In genomic region chr9:78028926-78029325, GRCh38 we compare ENCODE assay signal across 8 cellular contexts. TPM values are rescaled to one million over a fixed set of nuclear protein-coding genes. Genes with fewer than 3 reads are reported as not detected.
DNase-seq lines count a peak whose midpoint lies in the region; ATAC-seq and TF ChIP-seq lines count a peak whose summit lies in the region.

No MANE protein-coding gene starts in this region.

- H3K27me3 ChIP-seq in fibroblast of lung (ENCODE audit: control insufficient read depth, insufficient read depth, low read length) (no peaks in the 10 kb centered on the region), sigmoid colon (no peaks in the 10 kb centered on the region)

- TF ChIP-seq CTCF in fibroblast of lung (conservative IDR thresholded peaks at IDR 0.05 in 1 of 2, IDR thresholded peaks at IDR 0.05 in 1 of 2; ENCODE audit: low read depth in 1 of 2, low read length in 2 of 2), result no peak
- TF ChIP-seq CTCF in sigmoid colon (IDR thresholded peaks at IDR 0.05), result no peak

- no peak overlapping the region for H3K27ac ChIP-seq in fibroblast of lung (ENCODE audit: insufficient read depth, low read length)
- H3K27ac ChIP-seq in sigmoid colon, result peak overlapping the region; percentile 89 to 97 (median 94)

- POLR2A ChIA-PET in T-cell (lab: Charles Lee), result interaction anchor here in 1 of 2 donors (0.6 kb wide), 1 partner anchor 105 kb away, joined by 3 read pairs; no protein-coding TSS in a partner anchor

- no peaks in the 10 kb centered on the region for H3K27me3 Mint-ChIP-seq in T-cell

- peak overlapping the region; percentile 89 to 96 (median 90) for H3K4me3 Mint-ChIP-seq in T-cell

- TF ChIP-seq EP300 in sigmoid colon (IDR thresholded peaks at IDR 0.05), result no peak

- whole genome bisulfite sequencing in sigmoid colon, 2 donors, result 54 to 69% methylated on average over 1 of the region's 1 CpG

- no peak for ATAC-seq in T-cell (replicated peaks in 1 of 4)

- no peaks in the 10 kb centered on the region for H3K36me3 ChIP-seq in fibroblast of lung (ENCODE audit: control insufficient read depth, insufficient read depth, low read length)
- no peaks in the 10 kb centered on the region for H3K36me3 ChIP-seq in sigmoid colon

- no peak overlapping the region for H2AFZ ChIP-seq in fibroblast of lung (ENCODE audit: low read length)

- TF ChIP-seq POLR2A in sigmoid colon (IDR thresholded peaks at IDR 0.05), result no peak

- H3K4me2 ChIP-seq in fibroblast of lung (ENCODE audit: extremely low read depth, insufficient read depth, low read length), result peak overlapping the region; percentile 80

- DNase-seq in DMS114 treated with DMSO at 0.1 percent for 48 hours (lab: John Stamatoyannopoulos, UW; ENCODE audit: unreplicated experiment), result peak; percentile 26
- no peak for DNase-seq in T-cell
- peak in 1 of 2 donors; percentile 17 for DNase-seq in fibroblast of lung (ENCODE audit: low read depth in 2 of 2)
- DNase-seq in sigmoid colon, result no peak
- no peak for DNase-seq in DMS79 treated with DMSO at 0.1 percent for 48 hours (lab: John Stamatoyannopoulos, UW)
- no peak for DNase-seq in dedifferentiated amniotic fluid mesenchymal stem cell (ENCODE audit: extremely low spot score)
- no peak for DNase-seq in GDM1 (lab: John Stamatoyannopoulos, UW)
- DNase-seq in C1 segment of cervical spinal cord (lab: John Stamatoyannopoulos, UW), result no peak

- peak overlapping the region; percentile 1 to 83 (median 77) for H3K4me3 ChIP-seq in fibroblast of lung (replicated peaks in 1 of 4; ENCODE audit: control extremely low read depth in 1 of 4, insufficient read depth in 1 of 4, low read depth in 3 of 4, low read length in 4 of 4)
- H3K4me3 ChIP-seq in sigmoid colon, result peak overlapping the region; percentile 5 to 82 (median 76)

- H3K4me1 Mint-ChIP-seq in T-cell, result peaks cover 56 to 70% (median 69%) of the 10 kb centered on the region in 3 donors

- H3K9me3 Mint-ChIP-seq in T-cell, result no peaks in the 10 kb centered on the region

- H3K79me2 ChIP-seq in fibroblast of lung (ENCODE audit: control insufficient read depth, insufficient read depth, low read length), result peaks cover 55% of the 10 kb centered on the region

- H3K9ac ChIP-seq in fibroblast of lung (ENCODE audit: insufficient read depth, low read length), result no peak overlapping the region

- peaks cover 4% of the 10 kb centered on the region for H3K4me1 ChIP-seq in fibroblast of lung (ENCODE audit: control insufficient read depth, extremely low read depth, insufficient read depth, low read length)
- H3K4me1 ChIP-seq in sigmoid colon, result peaks cover 0 to 64% (median 47%) of the 10 kb centered on the region in 4 donors

- H3K9me3 ChIP-seq in fibroblast of lung (ENCODE audit: control insufficient read depth, insufficient read depth, low read depth, low read length) (no peaks in the 10 kb centered on the region), sigmoid colon (no peaks in the 10 kb centered on the region)

- no peaks in the 10 kb centered on the region for H4K20me1 ChIP-seq in fibroblast of lung (ENCODE audit: control insufficient read depth, extremely low read depth, insufficient read depth, low read length)

- H3K36me3 Mint-ChIP-seq in T-cell, result no peaks in the 10 kb centered on the region

- H3K27ac Mint-ChIP-seq in T-cell, result peak overlapping the region; percentile 83 to 91

- intact Hi-C loops in sigmoid colon (cut with DNase I), result loop anchor here (5.0 kb wide), 1 partner anchor 182 kb away; no protein-coding TSS in a partner anchor

- CTCF ChIA-PET in T-cell (lab: Charles Lee), result interaction anchor here in 1 of 2 donors (1.0 kb wide), 1 partner anchor 94 kb away, joined by 3 read pairs; no protein-coding TSS in a partner anchor

RNA-seq across cellular contexts. Expression of gene GNAQ, which starts 2.7 kb away (rescaled TPM):
- total RNA-seq in T-cell (10 to 100 TPM; 29.3 to 48.4 (median 38.3) TPM), fibroblast of lung (25.9 and 30.4 TPM in 2 replicates), sigmoid colon (10 to 100 TPM; 49.5 to 79.2 (median 59.0) TPM)
- polyA plus RNA-seq in fibroblast of lung (63.8 and 74.3 TPM in 2 replicates), sigmoid colon (10 to 100 TPM; 21.6 to 25.9 (median 25.2) TPM)
- 23.8 and 28.1 TPM in 2 replicates for polyA plus RNA-seq in fibroblast of lung (2012)
- 11.5 and 15.3 TPM in 2 replicates for polyA minus RNA-seq in fibroblast of lung (ENCODE audit: low replicate concordance)
